Comparison of ENCODE assay signal across 21 cellular contexts in genomic region chr11:44985721-44986120, GRCh38.
"Had no signal": no experiment of that assay in that cellular context is flagged by ENCODE, and none has a peak within 500 bp of the region (broad histone marks: within the 10 kb centered on the region; RNA-seq: fewer than 3 reads in every experiment).

No MANE protein-coding gene starts in this region.

- DNase-seq: activated CD4-positive, alpha-beta T cell treated with anti-CD3 and anti-CD28 coated beads for 48 hours; activated CD4-positive, alpha-beta T cell treated with anti-CD3 and anti-CD28 coated beads, Interleukin-2, amount 50 U/mL, for 4 hours; activated CD4-positive, CD25-positive, alpha-beta regulatory T cell treated with anti-CD3 and anti-CD28 coated beads, Interleukin-2, amount 50 U/mL, for 72 hours; activated CD8-positive, alpha-beta memory T cell treated with anti-CD3 and anti-CD28 coated beads, Interleukin-2, amount 10 ng/mL, durations not matched to agents 7 days and 5 days; activated CD8-positive, alpha-beta T cell treated with anti-CD3 and anti-CD28 coated beads, Interleukin-2, amount 10 ng/mL, durations not matched to agents 7 days and 5 days; activated naive CD4-positive, alpha-beta T cell treated with anti-CD3 and anti-CD28 coated beads for 36 hours; amygdala; KBM-7; NCI-H1048; NCI-H146; NCI-H187 treated with DMSO at 0.1 percent for 48 hours; NCI-H2081 treated with DMSO at 0.1 percent for 48 hours; NCI-H446; NCI-H524; SHP77; SW 1271 had no signal

- H3K4me3 Mint-ChIP-seq: activated CD8-positive, alpha-beta memory T cell treated with anti-CD3 and anti-CD28 coated beads, Interleukin-2, amount 10 ng/mL, durations not matched to agents 7 days and 5 days; activated CD8-positive, alpha-beta T cell treated with anti-CD3 and anti-CD28 coated beads, Interleukin-2, amount 10 ng/mL, durations not matched to agents 7 days and 5 days; activated naive CD4-positive, alpha-beta T cell treated with anti-CD3 and anti-CD28 coated beads for 36 hours; activated naive CD8-positive, alpha-beta T cell; brain; T-helper 1 cell treated with Interleukin-12 subunit alpha and Interleukin-12 subunit beta and Interleukin-4 antibody, amounts not matched to agents 30 μg/mL and 1 μg/mL, for 36 hours had no signal

- H3K36me3 Mint-ChIP-seq: activated CD8-positive, alpha-beta memory T cell treated with anti-CD3 and anti-CD28 coated beads, Interleukin-2, amount 10 ng/mL, durations not matched to agents 7 days and 5 days; activated naive CD8-positive, alpha-beta T cell; brain had no signal

- ATAC-seq: activated CD8-positive, alpha-beta memory T cell treated with anti-CD3 and anti-CD28 coated beads, Interleukin-2, amount 10 ng/mL, durations not matched to agents 7 days and 5 days; activated CD8-positive, alpha-beta T cell treated with anti-CD3 and anti-CD28 coated beads, Interleukin-2, amount 10 ng/mL, durations not matched to agents 7 days and 5 days; SK-N-SH treated with all-trans-retinoic acid at 6 μM for 48 hours had no signal

- H3K9me3 ChIP-seq: SJSA1 had no signal

- H3K27ac Mint-ChIP-seq: activated CD8-positive, alpha-beta memory T cell treated with anti-CD3 and anti-CD28 coated beads, Interleukin-2, amount 10 ng/mL, durations not matched to agents 7 days and 5 days; activated CD8-positive, alpha-beta T cell treated with anti-CD3 and anti-CD28 coated beads, Interleukin-2, amount 10 ng/mL, durations not matched to agents 7 days and 5 days; activated naive CD4-positive, alpha-beta T cell treated with anti-CD3 and anti-CD28 coated beads for 36 hours; activated naive CD8-positive, alpha-beta T cell; T-helper 1 cell treated with Interleukin-12 subunit alpha and Interleukin-12 subunit beta and Interleukin-4 antibody, amounts not matched to agents 30 μg/mL and 1 μg/mL, for 36 hours had no signal

- H3K4me1 ChIP-seq: SJSA1 had no signal

- H3K27me3 Mint-ChIP-seq: activated CD8-positive, alpha-beta memory T cell treated with anti-CD3 and anti-CD28 coated beads, Interleukin-2, amount 10 ng/mL, durations not matched to agents 7 days and 5 days; activated naive CD8-positive, alpha-beta T cell; brain had no signal

- H3K9me3 Mint-ChIP-seq: activated naive CD4-positive, alpha-beta T cell treated with anti-CD3 and anti-CD28 coated beads for 36 hours; brain; T-helper 1 cell treated with Interleukin-12 subunit alpha and Interleukin-12 subunit beta and Interleukin-4 antibody, amounts not matched to agents 30 μg/mL and 1 μg/mL, for 36 hours had no signal

- H3K4me3 ChIP-seq: SJSA1 had no signal

- H3K36me3 ChIP-seq: SJSA1 had no signal

- H3K27ac ChIP-seq: SJSA1 had no signal
